ENCODE assay signal across 8 cellular contexts in the genomic region with DNA sequence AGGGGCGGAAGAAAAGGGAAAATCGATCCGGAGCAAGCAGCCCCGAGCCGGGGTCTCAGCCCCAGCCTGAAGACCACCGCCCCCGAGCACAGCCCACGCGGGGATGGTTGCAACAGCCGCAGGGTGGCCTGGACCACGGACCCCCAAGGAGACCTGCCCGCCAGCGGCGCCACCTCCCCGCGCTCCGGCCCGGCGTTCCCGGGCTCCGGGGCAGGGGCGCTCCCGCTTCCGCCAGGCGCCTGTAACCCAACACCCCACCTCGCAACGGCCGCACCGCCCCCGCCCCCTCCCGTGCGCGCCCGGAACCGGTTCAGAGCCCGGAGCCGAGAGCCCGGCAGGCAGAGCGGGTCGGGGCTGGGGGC. TPM values are rescaled to one million over a fixed set of nuclear protein-coding genes. Genes with fewer than 3 reads are reported as not detected.
DNase-seq lines count a peak whose midpoint lies in the region; ATAC-seq and TF ChIP-seq lines count a peak whose summit lies in the region.

No MANE protein-coding gene starts in this region.

- peaks cover 11% of the 10 kb centered on the region for H3K4me1 ChIP-seq in cardiac muscle cell (ENCODE audit: low read depth)

- H3K36me3 Mint-ChIP-seq in progenitor cell of endocrine pancreas (ENCODE audit: insufficient read depth), result peaks cover 3% of the 10 kb centered on the region

- peak overlapping the region; percentile 71 for H3K4me3 ChIP-seq in cardiac muscle cell

- TF ChIP-seq CTCF in cardiac muscle cell (IDR thresholded peaks at IDR 0.05; ENCODE audit: low read depth, low read length) (no peak), progenitor cell of endocrine pancreas (IDR thresholded peaks at IDR 0.05; ENCODE audit: unreplicated experiment) (no peak)

- H3K36me3 ChIP-seq in cardiac muscle cell, result no peaks in the 10 kb centered on the region

- no peak for ATAC-seq in GM21717 (IDR thresholded peaks at IDR 0.05; ENCODE audit: unreplicated experiment)

- peak overlapping the region; percentile 98 for H3K27ac ChIP-seq in cardiac muscle cell

- no peaks in the 10 kb centered on the region for H3K27me3 ChIP-seq in cardiac muscle cell

- peak; percentile 69 for DNase-seq in NCI-H345 (lab: John Stamatoyannopoulos, UW)
- no peak for DNase-seq in NCI-H345 treated with DMSO at 0.1 percent for 48 hours (lab: John Stamatoyannopoulos, UW; ENCODE audit: unreplicated experiment)
- DNase-seq in NCI-H748 treated with DMSO at 0.1 percent for 48 hours (lab: John Stamatoyannopoulos, UW), result peak; percentile 51
- peak; percentile 50 for DNase-seq in activated naive CD4-positive, alpha-beta T cell treated with anti-CD3 and anti-CD28 coated beads, Interleukin-2, amount 50 U/mL, for 16 hours
- peak; percentile 67 to 86 for DNase-seq in cardiac muscle cell (ENCODE audit: low read depth in 1 of 2, low spot score in 1 of 2)
- peak; percentile 64 for DNase-seq in progenitor cell of endocrine pancreas (ENCODE audit: low spot score, unreplicated experiment)
- no peak for DNase-seq in DMS114 treated with DMSO at 0.1 percent for 48 hours (lab: John Stamatoyannopoulos, UW; ENCODE audit: unreplicated experiment)

- no peaks in the 10 kb centered on the region for H3K9me3 Mint-ChIP-seq in progenitor cell of endocrine pancreas (ENCODE audit: low read depth)

- peaks cover 14% of the 10 kb centered on the region for H3K27me3 Mint-ChIP-seq in progenitor cell of endocrine pancreas

- H3K27ac Mint-ChIP-seq in progenitor cell of endocrine pancreas, result peak overlapping the region; percentile 78

- H3K4me1 Mint-ChIP-seq in progenitor cell of endocrine pancreas (ENCODE audit: low read depth), result peaks cover 31% of the 10 kb centered on the region

- peak overlapping the region; percentile 88 for H3K4me3 Mint-ChIP-seq in progenitor cell of endocrine pancreas (ENCODE audit: low read depth)

- H3K9me3 ChIP-seq in cardiac muscle cell (ENCODE audit: low read depth), result no peaks in the 10 kb centered on the region

RNA-seq across cellular contexts. Expression of gene ACTN1, which starts 0.6 kb away (rescaled TPM):
- total RNA-seq in cardiac muscle cell, result 167 and 169 TPM in 2 replicates
- 171 and 202 TPM in 2 replicates for polyA plus RNA-seq in cardiac muscle cell
- total RNA-seq in progenitor cell of endocrine pancreas, result 92.6 and 105 TPM in 2 replicates

Comparison
In these comparisons a context has a peak if more than half of its experiments do, and no peak if none do; other contexts are left out.
1. DNase-seq: peak in NCI-H345 (single experiment), NCI-H748 treated with DMSO at 0.1 percent for 48 hours (single experiment), activated naive CD4-positive, alpha-beta T cell treated with anti-CD3 and anti-CD28 coated beads, Interleukin-2, amount 50 U/mL, for 16 hours (single experiment), cardiac muscle cell (2 of 2) and progenitor cell of endocrine pancreas (single experiment); none in NCI-H345 treated with DMSO at 0.1 percent for 48 hours (single experiment) and DMS114 treated with DMSO at 0.1 percent for 48 hours (single experiment).